27 cellular contexts compared by ENCODE assay signal in the genomic region with DNA sequence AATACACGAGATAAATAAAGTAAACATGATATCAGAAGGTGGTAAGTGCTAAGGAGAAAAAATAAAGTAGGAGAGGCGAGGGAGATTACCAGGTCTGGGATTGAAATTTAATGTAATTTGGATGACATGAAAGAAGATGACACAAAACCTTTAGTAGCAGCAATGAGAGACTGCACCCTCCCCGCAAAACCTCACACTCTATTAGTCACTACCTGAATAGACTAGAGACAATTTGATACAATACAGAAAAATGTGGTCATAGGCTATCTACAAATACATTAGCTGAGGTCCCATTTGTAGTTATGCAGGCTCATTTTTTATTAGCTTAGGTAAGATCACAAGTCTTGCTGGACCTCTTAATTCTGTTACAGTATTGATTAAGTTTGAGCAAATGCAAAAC.
"Had no signal": no experiment of that assay in that cellular context is flagged by ENCODE, and none has a peak within 500 bp of the region (broad histone marks: within the 10 kb centered on the region; RNA-seq: fewer than 3 reads in every experiment).

No MANE protein-coding gene starts in this region.

- H3K4me3 ChIP-seq: ovary, psoas muscle, right lobe of liver, sigmoid colon, stomach, thoracic aorta, thyroid gland, tibial nerve, upper lobe of left lung, vagina had no signal

- H3K4me1 Mint-ChIP-seq: naive thymus-derived CD8-positive, alpha-beta T cell; nephron progenitor cell; neural crest cell; stimulated activated memory B cell treated with anti-CD40 and anti-IgM and Interleukin-4, amounts not matched to agents 10 μg/mL and 1 μg/mL and 100 μg/mL, for 72 hours had no signal

- ATAC-seq: naive thymus-derived CD8-positive, alpha-beta T cell; psoas muscle; right cardiac atrium; right lobe of liver; stimulated activated memory B cell treated with anti-CD40 and anti-IgM and Interleukin-4, amounts not matched to agents 10 μg/mL and 1 μg/mL and 100 μg/mL, for 72 hours; stimulated activated naive CD8-positive, alpha-beta T cell treated with anti-CD3 and anti-CD28 coated beads, Interleukin-15, Interleukin-2, amounts not matched to agents 100 U/mL and 50 U/mL, for 24 hours had no signal

- H3K27ac Mint-ChIP-seq: naive thymus-derived CD8-positive, alpha-beta T cell; natural killer cell treated with Interleukin-12 subunit alpha and Interleukin-12 subunit beta and Interleukin-15 and Interleukin-18, amount 100 ng/mL, for 72 hours; nephron progenitor cell; progenitor cell of endocrine pancreas; stimulated activated memory B cell treated with anti-CD40 and anti-IgM and Interleukin-4, amounts not matched to agents 10 μg/mL and 1 μg/mL and 100 μg/mL, for 72 hours had no signal

- H3K27me3 Mint-ChIP-seq: stimulated activated memory B cell treated with anti-CD40 and anti-IgM and Interleukin-4, amounts not matched to agents 10 μg/mL and 1 μg/mL and 100 μg/mL, for 72 hours had no signal

- H3K9me3 Mint-ChIP-seq: natural killer cell treated with Interleukin-12 subunit alpha and Interleukin-12 subunit beta and Interleukin-15 and Interleukin-18, amount 100 ng/mL, for 72 hours had no signal

- H3K4me3 Mint-ChIP-seq: naive thymus-derived CD8-positive, alpha-beta T cell; natural killer cell treated with Interleukin-12 subunit alpha and Interleukin-12 subunit beta and Interleukin-15 and Interleukin-18, amount 100 ng/mL, for 72 hours; nephron progenitor cell; neural crest cell; stimulated activated memory B cell treated with anti-CD40 and anti-IgM and Interleukin-4, amounts not matched to agents 10 μg/mL and 1 μg/mL and 100 μg/mL, for 72 hours had no signal

- DNase-seq: naive thymus-derived CD8-positive, alpha-beta T cell; nephron progenitor cell; nucleus accumbens; ovary; posterior cingulate gyrus; psoas muscle; right cardiac atrium; right lobe of liver; sigmoid colon; small intestine; stimulated activated CD4-positive, alpha-beta T cell treated with anti-CD3 and anti-CD28 coated beads, Interleukin-15, amount 100 ng/mL, for 24 hours; stimulated activated CD4-positive, alpha-beta T cell treated with anti-CD3 and anti-CD28 coated beads, Interleukin-2, amount 100 ng/mL, for 24 hours; stimulated activated CD4-positive, alpha-beta T cell treated with anti-CD3 and anti-CD28 coated beads, Interleukin-2, amount 100 ng/mL, for 48 hours; stimulated activated CD4-positive, alpha-beta T cell treated with anti-CD3 and anti-CD28 coated beads, Interleukin-4, amount 100 ng/mL, for 24 hours; stimulated activated naive CD4-positive, alpha-beta T cell; stimulated activated naive CD8-positive, alpha-beta T cell treated with anti-CD3 and anti-CD28 coated beads, Interleukin-15, Interleukin-2, amounts not matched to agents 100 U/mL and 50 U/mL, for 24 hours; stomach; thyroid gland; trophoblast cell; upper lobe of left lung had no signal

- H3K36me3 Mint-ChIP-seq: naive thymus-derived CD8-positive, alpha-beta T cell; natural killer cell treated with Interleukin-12 subunit alpha and Interleukin-12 subunit beta and Interleukin-15 and Interleukin-18, amount 100 ng/mL, for 72 hours; stimulated activated memory B cell treated with anti-CD40 and anti-IgM and Interleukin-4, amounts not matched to agents 10 μg/mL and 1 μg/mL and 100 μg/mL, for 72 hours had no signal
